8 cellular contexts compared by ENCODE assay signal in the genomic region with DNA sequence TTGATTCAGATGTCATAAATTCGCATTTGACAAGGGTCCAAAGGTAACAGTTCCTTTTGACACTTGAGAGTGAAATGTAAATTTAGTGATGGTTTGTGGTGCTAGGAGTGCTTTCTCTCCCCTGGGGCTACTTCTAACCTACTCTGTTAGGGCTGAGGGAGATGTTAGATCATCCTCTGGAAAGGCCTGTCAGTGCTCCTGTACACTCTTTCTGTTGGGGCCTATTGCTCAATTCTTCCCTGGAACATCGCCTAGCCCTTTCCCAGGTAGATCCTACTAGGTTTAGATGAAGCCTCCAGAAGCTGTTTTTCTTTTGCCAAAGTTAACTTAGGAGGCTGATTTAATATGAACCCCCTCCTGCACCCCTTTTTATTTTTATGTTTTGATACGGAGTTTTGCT. TPM values are rescaled to one million over a fixed set of nuclear protein-coding genes. Genes with fewer than 3 reads are reported as not detected.
DNase-seq lines count a peak whose midpoint lies in the region; ATAC-seq and TF ChIP-seq lines count a peak whose summit lies in the region.

No MANE protein-coding gene starts in this region.

- intact Hi-C loops in activated CD4-positive, alpha-beta T cell treated with anti-CD3 and anti-CD28 coated beads, Interleukin-2, amount 10 ng/mL, durations not matched to agents 24 days and 14 days (cut with micrococcal nuclease), result loop anchor here (2.0 to 5.0 kb wide), 2 partner anchors 104 to 285 kb away; no protein-coding TSS in a partner anchor

- TF ChIP-seq EP300 in suprapubic skin (IDR thresholded peaks at IDR 0.05), result no peak

- peak overlapping the region; percentile 91 for H3K4me3 Mint-ChIP-seq in activated CD4-positive, alpha-beta T cell treated with anti-CD3 and anti-CD28 coated beads, Interleukin-2, amount 10 ng/mL, durations not matched to agents 24 days and 14 days

- H3K4me1 ChIP-seq in NT2/D1 (ENCODE audit: insufficient read depth, insufficient read length), result peaks cover 10% of the 10 kb centered on the region
- peaks cover 19% of the 10 kb centered on the region for H3K4me1 ChIP-seq in suprapubic skin

- no peaks in the 10 kb centered on the region for H3K9me3 Mint-ChIP-seq in activated CD4-positive, alpha-beta T cell treated with anti-CD3 and anti-CD28 coated beads, Interleukin-2, amount 10 ng/mL, durations not matched to agents 24 days and 14 days

- H3K4me3 ChIP-seq in NT2/D1 (ENCODE audit: insufficient read length, low read depth) (peak overlapping the region; percentile 80), epithelial cell of proximal tubule (ENCODE audit: low read depth, low read length) (peak overlapping the region; percentile 77), suprapubic skin (peak overlapping the region; percentile 58)

- 75% methylated on average over 3 of the region's 3 CpGs for WGBS in suprapubic skin

- no peaks in the 10 kb centered on the region for H3K27me3 ChIP-seq in NT2/D1 (ENCODE audit: insufficient read depth, insufficient read length)
- no peaks in the 10 kb centered on the region for H3K27me3 ChIP-seq in suprapubic skin

- DNase-seq in activated CD4-positive, alpha-beta T cell treated with anti-CD3 and anti-CD28 coated beads, Interleukin-2, amount 10 ng/mL, durations not matched to agents 24 days and 14 days, result no peak
- no peak for DNase-seq in activated CD4-positive, alpha-beta T cell treated with anti-CD3 and anti-CD28 coated beads, Interleukin-2, amount 50 U/mL, for 1 hour
- DNase-seq in NT2/D1 (ENCODE audit: low read depth, low spot score) (no peak), epithelial cell of proximal tubule (ENCODE audit: low read depth) (no peak), suprapubic skin (ENCODE audit: low spot score in 2 of 2) (no peak), activated gamma-delta T cell (lab: John Stamatoyannopoulos, UW) (no peak), NCI-H1048 (lab: John Stamatoyannopoulos, UW) (no peak)

- H3K4me1 Mint-ChIP-seq in activated CD4-positive, alpha-beta T cell treated with anti-CD3 and anti-CD28 coated beads, Interleukin-2, amount 10 ng/mL, durations not matched to agents 24 days and 14 days, result peaks cover 16% of the 10 kb centered on the region

- TF ChIP-seq POLR2A in suprapubic skin (IDR thresholded peaks at IDR 0.05), result no peak

- no peak for ATAC-seq in GM21526 (IDR thresholded peaks at IDR 0.05; ENCODE audit: low FRiP score, unreplicated experiment)

- H3K36me3 ChIP-seq in NT2/D1 (ENCODE audit: insufficient read depth, insufficient read length, low read length) (peaks cover 13% of the 10 kb centered on the region), suprapubic skin (no peaks in the 10 kb centered on the region)

- no peaks in the 10 kb centered on the region for H3K9me3 ChIP-seq in NT2/D1 (ENCODE audit: insufficient read depth, low read length)
- H3K9me3 ChIP-seq in suprapubic skin, result no peaks in the 10 kb centered on the region

- H3K36me3 Mint-ChIP-seq in activated CD4-positive, alpha-beta T cell treated with anti-CD3 and anti-CD28 coated beads, Interleukin-2, amount 10 ng/mL, durations not matched to agents 24 days and 14 days (ENCODE audit: low read depth), result peaks cover 9% of the 10 kb centered on the region

- TF ChIP-seq CTCF in epithelial cell of proximal tubule (conservative IDR thresholded peaks at IDR 0.05; ENCODE audit: low read depth, low read length) (no peak), suprapubic skin (IDR thresholded peaks at IDR 0.05) (no peak)

- no peak overlapping the region for H3K27ac ChIP-seq in suprapubic skin

- peak overlapping the region; percentile 95 for H3K27ac Mint-ChIP-seq in activated CD4-positive, alpha-beta T cell treated with anti-CD3 and anti-CD28 coated beads, Interleukin-2, amount 10 ng/mL, durations not matched to agents 24 days and 14 days

- H3K9ac ChIP-seq in NT2/D1 (ENCODE audit: insufficient read length, low read depth), result peak overlapping the region; percentile 96

- no peaks in the 10 kb centered on the region for H3K27me3 Mint-ChIP-seq in activated CD4-positive, alpha-beta T cell treated with anti-CD3 and anti-CD28 coated beads, Interleukin-2, amount 10 ng/mL, durations not matched to agents 24 days and 14 days

RNA-seq across cellular contexts. Expression of a gene that starts 1.4 kb away (rescaled TPM):
- 45.4 and 55.9 TPM in 2 replicates for total RNA-seq in activated CD4-positive, alpha-beta T cell treated with anti-CD3 and anti-CD28 coated beads, Interleukin-2, amount 10 ng/mL, durations not matched to agents 24 days and 14 days
- total RNA-seq in epithelial cell of proximal tubule, result 39.1 and 80.6 TPM in 2 replicates
- total RNA-seq in suprapubic skin, result 10 to 100 TPM; 23.0 to 34.7 (median 28.6) TPM

RNA-seq across cellular contexts. Expression of a gene that starts 55.4 kb away (rescaled TPM):
- 37.9 and 39.5 TPM in 2 replicates for total RNA-seq in activated CD4-positive, alpha-beta T cell treated with anti-CD3 and anti-CD28 coated beads, Interleukin-2, amount 10 ng/mL, durations not matched to agents 24 days and 14 days
- total RNA-seq in epithelial cell of proximal tubule (8.0 and 8.3 TPM in 2 replicates), suprapubic skin (10 to 100 TPM; 25.4 to 71.1 (median 44.0) TPM)
